ENCODE assay signal across 8 cellular contexts in the genomic region with DNA sequence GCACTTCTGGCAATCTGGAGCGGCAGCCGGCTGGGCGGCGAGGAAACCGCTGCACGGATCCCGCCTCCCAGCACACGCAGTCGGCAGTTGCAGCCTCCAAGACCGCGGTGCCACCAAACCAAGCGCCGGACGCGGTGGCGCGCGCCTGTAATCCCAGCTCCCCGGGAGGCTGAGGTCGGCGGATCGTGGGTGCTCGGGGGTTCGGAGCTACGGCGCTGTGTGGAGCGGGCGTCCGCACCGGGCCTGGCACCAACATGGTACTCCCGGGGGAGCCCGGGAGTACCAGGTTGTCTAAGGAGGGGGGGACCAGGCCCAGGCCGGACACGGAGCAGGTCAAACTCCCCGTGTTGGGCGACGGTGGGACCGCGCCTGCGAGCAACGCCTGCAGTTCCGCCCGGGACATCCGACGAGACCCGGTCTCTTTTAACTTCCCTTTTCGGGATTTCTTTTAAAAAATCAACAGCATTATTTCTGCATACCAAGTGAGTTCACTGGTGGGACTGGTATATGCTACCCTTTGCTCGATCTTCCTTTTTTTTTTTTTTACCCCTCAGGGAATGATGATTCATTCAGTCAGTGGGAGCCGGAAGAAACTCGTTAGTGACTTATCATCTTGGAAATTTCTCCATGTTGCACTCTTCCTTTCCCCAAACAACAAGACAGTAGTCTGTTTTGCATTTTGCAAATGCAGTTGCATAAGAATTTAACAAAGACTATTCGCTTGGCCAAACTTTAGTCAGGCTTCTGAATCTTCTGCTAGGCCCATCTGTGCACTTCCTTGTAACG. TPM values are rescaled to one million over a fixed set of nuclear protein-coding genes. Genes with fewer than 3 reads are reported as not detected.
A peak's percentile ranks its signal among the peaks of the same experiment; 100 is the strongest.
DNase-seq lines count a peak whose midpoint lies in the region; ATAC-seq and TF ChIP-seq lines count a peak whose summit lies in the region.

No MANE protein-coding gene starts in this region.

- intact Hi-C loops in PC-3 (cut with micrococcal nuclease) = no loop called here

- no TSS peak for BruUV-seq in PC-3 (replicated peaks; lab: Mats Ljungman, UMichigan)

- no peak overlapping the region for H3K4me3 ChIP-seq in PC-3 (ENCODE audit: low read length)
- H3K4me3 ChIP-seq in mesodermal cell (ENCODE audit: extremely low read depth, insufficient read depth, low read length, poor library complexity, severe bottlenecking) = peak overlapping the region; percentile 37

- 17 to 25% methylated on average over 45 to 46 of the region's 52 CpGs for WGBS in mesodermal cell (ENCODE audit: insufficient coverage in 2 of 2), 2 experiments

- H3K4me2 ChIP-seq in PC-3 (ENCODE audit: low read length) = peak overlapping the region; percentile 34

- CTCF ChIA-PET in PC-3 (lab: Charles Lee) = no interaction called here

- H3K27ac ChIP-seq in PC-3 (ENCODE audit: low read length) = peak overlapping the region; percentile 75
- peak overlapping the region; percentile 39 for H3K27ac ChIP-seq in mesodermal cell (ENCODE audit: low read depth, low read length, severe bottlenecking)

- H3K36me3 ChIP-seq in PC-3 (ENCODE audit: low read depth, low read length) = no peaks in the 10 kb centered on the region
- no peaks in the 10 kb centered on the region for H3K36me3 ChIP-seq in mesodermal cell (ENCODE audit: control insufficient read depth, insufficient read depth, low read length)

- H3K36me3 Mint-ChIP-seq in central memory CD8-positive, alpha-beta T cell (ENCODE audit: insufficient read depth) = peaks cover 20% of the 10 kb centered on the region

- H3K4me3 Mint-ChIP-seq in central memory CD8-positive, alpha-beta T cell = peak overlapping the region; percentile 70

- DNase-seq in COLO829 (ENCODE audit: low spot score) (peak; percentile 86), PC-3 (peak; percentile 85), C1 segment of cervical spinal cord (lab: John Stamatoyannopoulos, UW) (no peak)
- DNase-seq in central memory CD8-positive, alpha-beta T cell (ENCODE audit: low spot score in 2 of 2) = no peak

- no peaks in the 10 kb centered on the region for H3K9me3 ChIP-seq in PC-3 (ENCODE audit: low read length)
- no peaks in the 10 kb centered on the region for H3K9me3 ChIP-seq in mesodermal cell (ENCODE audit: control insufficient read depth, low read length)

- H3F3A ChIP-seq in PC-3 (ENCODE audit: low read length, unreplicated experiment) = no peaks in the 10 kb centered on the region

- H3K9me2 ChIP-seq in PC-3 (replicated peaks; ENCODE audit: low read length) = no peaks in the 10 kb centered on the region

- TF ChIP-seq CTCF in PC-3 (conservative IDR thresholded peaks at IDR 0.05; ENCODE audit: low read depth, low read length) = no peak

- no peaks in the 10 kb centered on the region for H3K9me3 Mint-ChIP-seq in central memory CD8-positive, alpha-beta T cell

- POLR2A ChIA-PET in PC-3 (lab: Charles Lee; ENCODE audit: unreplicated experiment) = no interaction called here

- H3K4me1 ChIP-seq in PC-3 (ENCODE audit: insufficient read depth, low read length) (peaks cover 30% of the 10 kb centered on the region), mesodermal cell (ENCODE audit: control insufficient read depth, insufficient read depth, low read length, poor library complexity, severe bottlenecking) (peaks cover 9% of the 10 kb centered on the region)

- H3K4me1 Mint-ChIP-seq in central memory CD8-positive, alpha-beta T cell = peaks cover 41% of the 10 kb centered on the region

- H3K27me3 Mint-ChIP-seq in central memory CD8-positive, alpha-beta T cell = peaks cover 62% of the 10 kb centered on the region

- no peaks in the 10 kb centered on the region for H3K27me3 ChIP-seq in PC-3 (ENCODE audit: low read length)

- H3K27ac Mint-ChIP-seq in central memory CD8-positive, alpha-beta T cell (ENCODE audit: low read depth) = no peak overlapping the region

- no peaks in the 10 kb centered on the region for H3K79me2 ChIP-seq in PC-3 (ENCODE audit: low read length)

- no peaks in the 10 kb centered on the region for H4K20me1 ChIP-seq in PC-3 (ENCODE audit: low read length)

- H3K9ac ChIP-seq in PC-3 (ENCODE audit: low read length) = peak overlapping the region; percentile 2; the same call in 1 of the 2 replicates

- peak overlapping the region; percentile 24 for H2AFZ ChIP-seq in PC-3 (ENCODE audit: low read length)

- ATAC-seq in PC-3 = no peak
- ATAC-seq in central memory CD8-positive, alpha-beta T cell (replicated peaks; ENCODE audit: extremely low read depth, poor library complexity, severe bottlenecking) = no peak
- no peak for ATAC-seq in GM18867 (IDR thresholded peaks at IDR 0.05; ENCODE audit: unreplicated experiment)
- ATAC-seq in GM19467 (IDR thresholded peaks at IDR 0.05; ENCODE audit: unreplicated experiment) = no peak
- no peak for ATAC-seq in HG03097 (IDR thresholded peaks at IDR 0.05; ENCODE audit: low FRiP score, unreplicated experiment)

RNA-seq across cellular contexts. Expression of a gene that starts 27.6 kb away (rescaled TPM):
- total RNA-seq in PC-3 (2014; rRNA removed) = 0.04 and 0.40 TPM in 2 replicates
- polyA plus RNA-seq in mesodermal cell (2013, experiment 1 of 2) = 0.18 TPM
- 0.10 TPM for polyA plus RNA-seq in mesodermal cell (2013, experiment 2 of 2)

RNA-seq across cellular contexts. Expression of a gene that starts 53.8 kb away (rescaled TPM):
- 85.8 and 92.5 TPM in 2 replicates for total RNA-seq in PC-3 (2014; rRNA removed)
- polyA plus RNA-seq in mesodermal cell (2013, experiment 1 of 2) = 66.6 TPM
- 61.4 TPM for polyA plus RNA-seq in mesodermal cell (2013, experiment 2 of 2)

Comparison
In these comparisons a context has a peak if more than half of its experiments do, and no peak if none do; other contexts are left out.
1. DNase-seq: peak in COLO829 (single experiment) and PC-3 (single experiment); none in central memory CD8-positive, alpha-beta T cell (0 of 2) and C1 segment of cervical spinal cord (0 of 14).